1 cellular context compared by ENCODE assay signal in genomic region chr5:181138258-181138657, GRCh38.
TF ChIP-seq lines count a peak whose summit lies in the region.

No MANE protein-coding gene starts in this region.

TF ChIP-seq in IMR-90, 13 proteins besides CTCF, POLR2A, EP300 and RAD21:
- TF ChIP-seq MAFK (IDR thresholded peaks at IDR 0.05; ENCODE audit: low read depth, low read length) (no peak), ELK1 (IDR thresholded peaks at IDR 0.05; ENCODE audit: borderline replicate concordance, low read depth, low read length) (no peak), BHLHE40 (IDR thresholded peaks at IDR 0.05; ENCODE audit: low read depth, low read length) (no peak), RFX5 (IDR thresholded peaks at IDR 0.05; ENCODE audit: low read depth, low read length) (no peak), FOS (IDR thresholded peaks at IDR 0.05; ENCODE audit: low read depth, low read length) (no peak), MAZ (IDR thresholded peaks at IDR 0.05; ENCODE audit: borderline replicate concordance, low read depth, low read length) (no peak), CEBPB (IDR thresholded peaks at IDR 0.05; ENCODE audit: low read depth, low read length) (no peak), NFE2L2 (IDR thresholded peaks at IDR 0.05; ENCODE audit: low read depth, low read length) (no peak), RCOR1 (IDR thresholded peaks at IDR 0.05; ENCODE audit: insufficient replicate concordance, low read length) (no peak), USF2 (IDR thresholded peaks at IDR 0.05; ENCODE audit: low read depth, low read length) (no peak)
